In the genomic region with DNA sequence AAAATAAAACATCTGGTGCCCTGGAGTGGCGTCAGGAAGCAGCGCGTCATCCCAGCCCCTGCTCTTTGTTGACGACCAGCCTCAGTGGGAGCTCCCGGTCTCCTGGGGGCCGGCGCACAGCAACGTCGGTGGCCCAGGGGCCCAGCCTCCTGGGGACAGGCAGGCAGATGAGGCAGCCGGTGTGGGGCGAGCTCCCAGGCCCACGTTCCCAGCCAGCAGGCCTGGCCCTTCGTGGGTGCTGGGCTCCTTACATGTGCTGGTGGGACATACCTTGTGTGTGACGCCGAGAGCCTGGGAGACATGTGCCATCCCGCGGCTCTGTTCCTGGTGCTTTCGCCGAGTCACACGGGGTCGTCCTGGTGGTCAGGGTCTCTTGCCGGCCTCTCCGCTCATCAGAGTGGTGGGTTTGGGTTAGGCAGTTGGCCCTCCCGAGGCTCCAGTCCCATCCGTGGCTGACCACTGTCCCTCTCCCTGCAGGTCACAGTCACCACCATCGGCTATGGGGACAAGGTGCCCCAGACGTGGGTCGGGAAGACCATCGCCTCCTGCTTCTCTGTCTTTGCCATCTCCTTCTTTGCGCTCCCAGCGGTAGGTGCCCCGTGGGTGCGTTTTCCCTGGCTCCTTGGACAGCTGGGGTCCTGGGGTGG, we compare ENCODE assay signal across 11 cellular contexts.
A peak's percentile ranks its signal among the peaks of the same experiment; 100 is the strongest.
DNase-seq lines count a peak whose midpoint lies in the region; ATAC-seq and TF ChIP-seq lines count a peak whose summit lies in the region.
"Had no signal": no experiment of that assay in that cellular context is flagged by ENCODE, and none has a peak within 500 bp of the region (broad histone marks: within the 10 kb centered on the region; RNA-seq: fewer than 3 reads in every experiment).

No MANE protein-coding gene starts in this region.

- H3K9ac ChIP-seq in neural progenitor cell, result no peak overlapping the region

- H3K4me3 Mint-ChIP-seq in activated B cell treated with CpG ODN at 0.5 μM for 24 hours, result no peak overlapping the region
- H3K4me3 Mint-ChIP-seq in neural progenitor cell, result no peak overlapping the region
- H3K4me3 Mint-ChIP-seq: activated CD8-positive, alpha-beta T cell treated with anti-CD3 and anti-CD28 coated beads for 36 hours had no signal

- H3K4me1 ChIP-seq in right atrium auricular region (peaks cover 0 to 4% of the 10 kb centered on the region in 2 donors), spleen (no peaks in the 10 kb centered on the region), neural progenitor cell (no peaks in the 10 kb centered on the region)

- H3K4me1 Mint-ChIP-seq in activated B cell treated with CpG ODN at 0.5 μM for 24 hours (no peaks in the 10 kb centered on the region), neural progenitor cell (peaks cover 3% of the 10 kb centered on the region)

- no peak overlapping the region for H3K27ac ChIP-seq in right atrium auricular region
- H3K27ac ChIP-seq in spleen, result no peak overlapping the region
- no peak overlapping the region for H3K27ac ChIP-seq in neural progenitor cell

- CTCF ChIA-PET in activated B cell treated with CpG ODN at 0.5 μM for 24 hours (lab: Charles Lee), result no interaction called here

- 83 to 86% (median 86%) methylated on average over 14 to 33 of the region's 33 CpGs for WGBS in spleen, 5 donors

- no peaks in the 10 kb centered on the region for H4K20me1 ChIP-seq in neural progenitor cell (ENCODE audit: low read depth)

- H3K27ac Mint-ChIP-seq in activated B cell treated with CpG ODN at 0.5 μM for 24 hours (no peak overlapping the region), neural progenitor cell (no peak overlapping the region)
- H3K27ac Mint-ChIP-seq: activated CD8-positive, alpha-beta T cell treated with anti-CD3 and anti-CD28 coated beads for 36 hours had no signal

- H3F3A ChIP-seq in neural progenitor cell (ENCODE audit: low read depth), result no peaks in the 10 kb centered on the region

- H3K27me3 ChIP-seq in H7 (ENCODE audit: control insufficient read depth, insufficient read depth, low read length) (peaks cover 4% of the 10 kb centered on the region), right atrium auricular region (no peaks in the 10 kb centered on the region), spleen (replicated peaks in 1 of 7) (no peaks in the 10 kb centered on the region), neural progenitor cell (peaks cover 18% of the 10 kb centered on the region)

- intact Hi-C loops in activated B cell treated with CpG ODN at 0.5 μM for 24 hours (cut with micrococcal nuclease), result no loop called here
- intact Hi-C loops in spleen (cut with DNase I; ENCODE audit: low total_unique reads), result no loop called here

- no peak overlapping the region for H2AFZ ChIP-seq in neural progenitor cell (replicated peaks)

- no peaks in the 10 kb centered on the region for H3K9me3 ChIP-seq in right atrium auricular region
- no peaks in the 10 kb centered on the region for H3K9me3 ChIP-seq in spleen
- H3K9me3 ChIP-seq in neural progenitor cell (ENCODE audit: low read depth), result no peaks in the 10 kb centered on the region

- H3K27me3 Mint-ChIP-seq in activated B cell treated with CpG ODN at 0.5 μM for 24 hours (no peaks in the 10 kb centered on the region), neural progenitor cell (ENCODE audit: insufficient read depth, low read depth) (peaks cover 9% of the 10 kb centered on the region)
- H3K27me3 Mint-ChIP-seq: activated CD8-positive, alpha-beta T cell treated with anti-CD3 and anti-CD28 coated beads for 36 hours had no signal

- H3K4me2 ChIP-seq in neural progenitor cell, result no peak overlapping the region

- peaks cover 4% of the 10 kb centered on the region for H3K36me3 Mint-ChIP-seq in activated B cell treated with CpG ODN at 0.5 μM for 24 hours (ENCODE audit: low read depth)
- no peaks in the 10 kb centered on the region for H3K36me3 Mint-ChIP-seq in neural progenitor cell

- no peaks in the 10 kb centered on the region for H3K79me2 ChIP-seq in neural progenitor cell (ENCODE audit: low read depth)

- POLR2A ChIA-PET in activated B cell treated with CpG ODN at 0.5 μM for 24 hours (lab: Charles Lee), result no interaction called here

- H3K4me3 ChIP-seq in H7 (ENCODE audit: insufficient read depth, low read depth, low read length), result no peak overlapping the region
- no peak overlapping the region for H3K4me3 ChIP-seq in right atrium auricular region
- H3K4me3 ChIP-seq in spleen, result no peak overlapping the region
- no peak overlapping the region for H3K4me3 ChIP-seq in neural progenitor cell

- ATAC-seq in activated B cell treated with CpG ODN at 0.5 μM for 24 hours (ENCODE audit: low read depth), result no peak
- ATAC-seq: activated CD8-positive, alpha-beta T cell treated with anti-CD3 and anti-CD28 coated beads for 36 hours had no signal

- no peak for TF ChIP-seq POLR2A in spleen (IDR thresholded peaks at IDR 0.05)

- H3K9me3 Mint-ChIP-seq in activated B cell treated with CpG ODN at 0.5 μM for 24 hours (no peaks in the 10 kb centered on the region), neural progenitor cell (no peaks in the 10 kb centered on the region)
- H3K9me3 Mint-ChIP-seq: activated CD8-positive, alpha-beta T cell treated with anti-CD3 and anti-CD28 coated beads for 36 hours had no signal

- DNase-seq in H7 (peak; percentile 56), activated B cell treated with CpG ODN at 0.5 μM for 24 hours (peak; percentile 9), right atrium auricular region (ENCODE audit: low spot score) (peak; percentile 51), spleen (peak; percentile 74), inferior parietal cortex (ENCODE audit: extremely low spot score) (no peak), neural progenitor cell (ENCODE audit: low spot score) (no peak), MV-4-11 (lab: John Stamatoyannopoulos, UW) (no peak)
- DNase-seq: activated CD8-positive, alpha-beta T cell treated with anti-CD3 and anti-CD28 coated beads for 36 hours; foreskin fibroblast; NCI-H2029 treated with DMSO at 0.1 percent for 48 hours; nucleus accumbens had no signal

- no peak for TF ChIP-seq CTCF in activated B cell treated with CpG ODN at 0.5 μM for 24 hours (IDR thresholded peaks at IDR 0.05)
- TF ChIP-seq CTCF in right atrium auricular region (IDR thresholded peaks at IDR 0.05), result no peak
- no peak for TF ChIP-seq CTCF in spleen (IDR thresholded peaks at IDR 0.05 in 8 of 11, conservative IDR thresholded peaks at IDR 0.05 in 3 of 11)
- TF ChIP-seq CTCF in neural progenitor cell (IDR thresholded peaks at IDR 0.05), result no peak

- no peaks in the 10 kb centered on the region for H3K36me3 ChIP-seq in H7 (replicated peaks; ENCODE audit: control insufficient read depth, insufficient read depth, low read length)
- no peaks in the 10 kb centered on the region for H3K36me3 ChIP-seq in right atrium auricular region
- peaks cover 0 to 30% (median 0%) of the 10 kb centered on the region in 6 donors for H3K36me3 ChIP-seq in spleen
- no peaks in the 10 kb centered on the region for H3K36me3 ChIP-seq in neural progenitor cell

Comparison
In these comparisons a context has a peak if more than half of its experiments do, and no peak if none do; other contexts are left out.
1. DNase-seq: peak in H7 (single experiment), activated B cell treated with CpG ODN at 0.5 μM for 24 hours (single experiment), right atrium auricular region (single experiment) and spleen (single experiment); none in inferior parietal cortex (single experiment), neural progenitor cell (single experiment) and MV-4-11 (single experiment).